In the genomic region with DNA sequence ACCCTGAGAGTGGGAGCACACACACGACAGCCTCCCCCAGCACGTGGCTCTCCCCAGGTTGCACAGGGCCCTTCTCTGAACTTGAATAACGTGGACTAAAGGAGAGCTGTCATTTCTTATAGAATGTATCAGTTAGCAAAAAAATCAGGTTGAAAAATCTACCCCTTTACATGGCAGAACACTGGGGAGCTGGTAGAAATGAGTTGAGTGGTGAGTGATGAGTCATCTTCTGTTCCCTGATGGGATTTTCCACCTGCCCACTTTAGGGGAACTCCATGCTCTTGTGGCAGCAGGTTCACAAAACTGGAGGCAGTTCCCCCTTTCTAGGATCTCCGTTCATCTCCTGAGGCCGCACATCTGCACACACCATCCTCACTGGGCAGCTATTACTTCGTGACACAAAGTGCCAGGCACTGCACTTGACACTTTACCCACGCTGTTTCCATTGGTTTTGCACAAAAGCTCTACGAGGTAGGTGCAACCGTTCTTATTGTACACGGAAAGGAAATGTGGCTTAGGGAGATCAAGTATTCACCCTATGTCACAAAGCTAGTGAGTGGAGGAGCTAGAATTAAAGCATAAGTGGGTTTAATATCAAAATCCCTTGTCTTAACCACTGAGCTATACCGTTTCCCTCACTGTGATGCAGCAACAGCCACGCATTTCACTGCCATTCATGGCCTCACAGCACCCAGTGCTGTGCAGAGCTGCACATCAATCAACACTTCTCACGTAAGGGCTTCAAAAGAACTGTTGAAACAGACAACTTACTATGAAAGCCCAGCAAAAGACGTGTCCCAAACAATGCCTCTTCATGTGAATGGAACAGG, we compare ENCODE assay signal across 8 cellular contexts.
A peak's percentile ranks its signal among the peaks of the same experiment; 100 is the strongest.
DNase-seq lines count a peak whose midpoint lies in the region; ATAC-seq and TF ChIP-seq lines count a peak whose summit lies in the region.

No MANE protein-coding gene starts in this region.

- H3K36me3 ChIP-seq in spleen = peaks cover 0 to 57% (median 11%) of the 10 kb centered on the region in 6 donors
- H3K36me3 ChIP-seq in Caco-2 (ENCODE audit: control insufficient read depth, insufficient read depth, low read length) = peaks cover 4% of the 10 kb centered on the region; the same call in 1 of the 2 replicates

- peaks cover 31% of the 10 kb centered on the region for H3K27me3 Mint-ChIP-seq in T-helper 1 cell treated with Interleukin-12 subunit alpha and Interleukin-12 subunit beta and Interleukin-4 antibody, amounts not matched to agents 30 μg/mL and 1 μg/mL, for 36 hours (ENCODE audit: low read depth)
- H3K27me3 Mint-ChIP-seq in chondrocyte (ENCODE audit: low read depth) = no peaks in the 10 kb centered on the region
- H3K27me3 Mint-ChIP-seq in Caco-2 (ENCODE audit: insufficient read depth, unreplicated experiment) = no peaks in the 10 kb centered on the region

- TF ChIP-seq POLR2A in spleen (IDR thresholded peaks at IDR 0.05) = no peak

- WGBS in spleen, 5 donors = 64 to 72% (median 64%) methylated on average over 14 of the region's 14 CpGs

- no peaks in the 10 kb centered on the region for H3K9me3 ChIP-seq in spleen
- no peaks in the 10 kb centered on the region for H3K9me3 ChIP-seq in Caco-2

- H3K27ac ChIP-seq in spleen = peak overlapping the region in 5 of 8 donors; percentile 1 to 87 (median 34)

- no peak for ATAC-seq in HG03135 (IDR thresholded peaks at IDR 0.05; ENCODE audit: unreplicated experiment)
- no peak for ATAC-seq in HG03280 (IDR thresholded peaks at IDR 0.05; ENCODE audit: unreplicated experiment)

- H3K4me3 ChIP-seq in GM12864 (ENCODE audit: low read depth, low read length) (no peak overlapping the region), spleen (no peak overlapping the region), Caco-2 (ENCODE audit: low read depth, low read length) (no peak overlapping the region)

- CTCF ChIA-PET in Caco-2 (lab: Charles Lee) = no interaction called here

- intact Hi-C loops in spleen (cut with DNase I; ENCODE audit: low total_unique reads) = loop anchor here (10.0 kb wide), 1 partner anchor 206 kb away; no protein-coding TSS in a partner anchor
- intact Hi-C loops in Caco-2 (cut with micrococcal nuclease; ENCODE audit: unreplicated experiment) = no loop called here

- no peaks in the 10 kb centered on the region for H3K9me3 Mint-ChIP-seq in T-helper 1 cell treated with Interleukin-12 subunit alpha and Interleukin-12 subunit beta and Interleukin-4 antibody, amounts not matched to agents 30 μg/mL and 1 μg/mL, for 36 hours
- H3K9me3 Mint-ChIP-seq in chondrocyte (ENCODE audit: low read depth) (no peaks in the 10 kb centered on the region), Caco-2 (ENCODE audit: unreplicated experiment) (no peaks in the 10 kb centered on the region)

- peak overlapping the region; percentile 47 for H3K4me3 Mint-ChIP-seq in T-helper 1 cell treated with Interleukin-12 subunit alpha and Interleukin-12 subunit beta and Interleukin-4 antibody, amounts not matched to agents 30 μg/mL and 1 μg/mL, for 36 hours
- no peak overlapping the region for H3K4me3 Mint-ChIP-seq in chondrocyte (ENCODE audit: unreplicated experiment)
- H3K4me3 Mint-ChIP-seq in Caco-2 (ENCODE audit: unreplicated experiment) = no peak overlapping the region

- no TSS peak for BruUV-seq in Caco-2 (replicated peaks; lab: Mats Ljungman, UMichigan)

- H3K4me1 ChIP-seq in spleen (peaks cover 48 to 86% (median 72%) of the 10 kb centered on the region in 6 donors), Caco-2 (no peaks in the 10 kb centered on the region)

- H3K4me1 Mint-ChIP-seq in T-helper 1 cell treated with Interleukin-12 subunit alpha and Interleukin-12 subunit beta and Interleukin-4 antibody, amounts not matched to agents 30 μg/mL and 1 μg/mL, for 36 hours (ENCODE audit: low read depth) = peaks cover 65% of the 10 kb centered on the region
- H3K4me1 Mint-ChIP-seq in chondrocyte (ENCODE audit: low read depth) = peaks cover 72% of the 10 kb centered on the region
- H3K4me1 Mint-ChIP-seq in Caco-2 (ENCODE audit: low read depth, unreplicated experiment) = peaks cover 8% of the 10 kb centered on the region

- DNase-seq in GM12864 (ENCODE audit: low read depth) (peak; percentile 72), chondrocyte (ENCODE audit: low spot score) (no peak), spleen (no peak), iPS-NIHi7 (ENCODE audit: extremely low spot score) (no peak), Caco-2 (no peak)

- H3K27me3 ChIP-seq in spleen (replicated peaks in 1 of 7) (no peaks in the 10 kb centered on the region), Caco-2 (replicated peaks; ENCODE audit: control insufficient read depth, insufficient read depth, low read length) (no peaks in the 10 kb centered on the region)

- POLR2A ChIA-PET in Caco-2 (lab: Charles Lee) = no interaction called here

- TF ChIP-seq CTCF in GM12864 (IDR thresholded peaks at IDR 0.05; ENCODE audit: low read depth, low read length, missing control alignments) (no peak), chondrocyte (IDR thresholded peaks at IDR 0.05) (no peak), spleen (IDR thresholded peaks at IDR 0.05 in 8 of 11, conservative IDR thresholded peaks at IDR 0.05 in 3 of 11) (no peak), Caco-2 (IDR thresholded peaks at IDR 0.05; ENCODE audit: insufficient read depth in 1 of 2, low read depth in 1 of 2, low read length in 1 of 2, severe bottlenecking in 1 of 2, unreplicated experiment in 1 of 2) (no peak)

- peaks cover 24% of the 10 kb centered on the region for H3K36me3 Mint-ChIP-seq in T-helper 1 cell treated with Interleukin-12 subunit alpha and Interleukin-12 subunit beta and Interleukin-4 antibody, amounts not matched to agents 30 μg/mL and 1 μg/mL, for 36 hours (ENCODE audit: low read depth)
- H3K36me3 Mint-ChIP-seq in chondrocyte (ENCODE audit: low read depth) (peaks cover 14% of the 10 kb centered on the region), Caco-2 (ENCODE audit: insufficient read depth, unreplicated experiment) (peaks cover 40% of the 10 kb centered on the region)

- H3K27ac Mint-ChIP-seq in T-helper 1 cell treated with Interleukin-12 subunit alpha and Interleukin-12 subunit beta and Interleukin-4 antibody, amounts not matched to agents 30 μg/mL and 1 μg/mL, for 36 hours = peak overlapping the region; percentile 80
- H3K27ac Mint-ChIP-seq in chondrocyte (ENCODE audit: unreplicated experiment) = peak overlapping the region; percentile 57
- no peak overlapping the region for H3K27ac Mint-ChIP-seq in Caco-2 (ENCODE audit: unreplicated experiment)
